9 cellular contexts compared by ENCODE assay signal in the genomic region with DNA sequence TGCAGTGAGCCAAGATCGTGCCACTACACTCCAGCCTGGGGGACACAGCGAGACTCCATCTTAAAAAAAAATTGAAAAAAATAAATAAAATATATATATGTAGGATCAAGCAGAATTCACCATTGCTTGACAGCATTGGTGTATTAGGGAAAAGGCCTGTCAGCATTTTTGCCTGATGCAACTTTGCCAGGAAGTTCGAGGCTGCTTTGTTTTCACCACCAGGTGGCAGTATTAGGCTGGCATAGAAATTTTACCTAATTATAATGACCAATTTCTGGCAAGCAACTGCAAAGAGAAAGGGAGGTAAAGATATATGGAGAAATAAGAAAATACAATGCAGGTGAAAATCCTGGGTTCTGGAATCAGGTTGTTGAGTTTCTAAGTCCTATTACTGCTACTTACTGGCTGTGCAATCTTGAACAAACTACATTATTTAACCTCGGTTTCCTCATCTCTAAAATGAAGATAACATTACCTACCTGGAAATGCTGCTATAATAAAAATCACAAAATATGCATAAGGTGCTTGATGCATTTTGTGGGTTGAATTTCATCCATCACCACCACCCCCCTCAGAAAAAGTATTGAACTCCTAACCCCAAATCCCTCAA. TPM values are rescaled to one million over a fixed set of nuclear protein-coding genes. Genes with fewer than 3 reads are reported as not detected.
DNase-seq lines count a peak whose midpoint lies in the region; ATAC-seq, FAIRE-seq and TF ChIP-seq lines count a peak whose summit lies in the region.
"Had no signal": no experiment of that assay in that cellular context is flagged by ENCODE, and none has a peak within 500 bp of the region (broad histone marks: within the 10 kb centered on the region; RNA-seq: fewer than 3 reads in every experiment).

No MANE protein-coding gene starts in this region.

- peak; percentile 88 for TF ChIP-seq CTCF in 22Rv1 (IDR thresholded peaks at IDR 0.05)
- peak; percentile 95 for TF ChIP-seq CTCF in VCaP (conservative IDR thresholded peaks at IDR 0.05)
- peak in 1 of 3 donors; percentile 54 for TF ChIP-seq CTCF in omental fat pad (IDR thresholded peaks at IDR 0.05)

- H3K27ac ChIP-seq in 22Rv1 (no peak overlapping the region), VCaP (no peak overlapping the region)

- in situ Hi-C loops in T47D (cut with HindIII; ENCODE audit: low pct_unique_long_range_greater_than_20kb, low sequenced_read_pairs): no loop called here

- ATAC-seq in omental fat pad (ENCODE audit: low FRiP score): no peak

- peak; percentile 86 for FAIRE-seq in GM12892 (lab: Jason Lieb, UNC)

- DNase-seq in GM12892 (ENCODE audit: insufficient read length) (no peak), NCI-H2196 (lab: John Stamatoyannopoulos, UW; ENCODE audit: unreplicated experiment) (peak; percentile 85), T47D (ENCODE audit: low read depth in 1 of 2, low spot score in 1 of 2) (peak; percentile 55 to 81), iris pigment epithelial cell (ENCODE audit: low read depth) (peak; percentile 71), omental fat pad (ENCODE audit: low spot score) (no peak)
- DNase-seq in stimulated activated CD4-positive, alpha-beta T cell treated with anti-CD3 and anti-CD28 coated beads, Interleukin-2, amount 100 ng/mL, for 48 hours: peak; percentile 60 to 62

- TF ChIP-seq POLR2A in GM12892 (IDR thresholded peaks at IDR 0.05; ENCODE audit: low read depth, low read length): no peak

RNA-seq across cellular contexts. Expression of a gene that starts 24.7 kb away (rescaled TPM):
- polyA plus RNA-seq in GM12892 (2012; ENCODE audit: missing spikeins): 0.49 TPM
- total RNA-seq in omental fat pad: 10 to 100 TPM; 10.2 to 23.8 (median 15.4) TPM

RNA-seq across cellular contexts. Expression of a gene that starts 37.0 kb away (rescaled TPM):
- 4.9 TPM for polyA plus RNA-seq in GM12892 (2012; ENCODE audit: missing spikeins)
- total RNA-seq in omental fat pad: 100 to 1,000 TPM in 1 of 4 donors, 10 to 100 TPM in 3; 27.3 to 111 (median 73.6) TPM

RNA-seq across cellular contexts. Expression of a gene that starts 50.6 kb away (rescaled TPM):
- not detected for polyA plus RNA-seq in GM12892 (2012; ENCODE audit: missing spikeins)
- not detected for total RNA-seq in omental fat pad
- total RNA-seq: mononuclear cell had no signal

RNA-seq across cellular contexts. Expression of a gene that starts 53.0 kb away (rescaled TPM):
- polyA plus RNA-seq in GM12892 (2012; ENCODE audit: missing spikeins): not detected
- not detected for total RNA-seq in omental fat pad
- total RNA-seq: mononuclear cell had no signal

Comparison
In these comparisons a context has a peak if more than half of its experiments do, and no peak if none do; other contexts are left out.
1. DNase-seq: peak in NCI-H2196 (single experiment), T47D (2 of 2), iris pigment epithelial cell (single experiment) and stimulated activated CD4-positive, alpha-beta T cell treated with anti-CD3 and anti-CD28 coated beads, Interleukin-2, amount 100 ng/mL, for 48 hours (2 of 2); none in GM12892 (single experiment) and omental fat pad (single experiment).